8 cellular contexts compared by ENCODE assay signal in the genomic region with DNA sequence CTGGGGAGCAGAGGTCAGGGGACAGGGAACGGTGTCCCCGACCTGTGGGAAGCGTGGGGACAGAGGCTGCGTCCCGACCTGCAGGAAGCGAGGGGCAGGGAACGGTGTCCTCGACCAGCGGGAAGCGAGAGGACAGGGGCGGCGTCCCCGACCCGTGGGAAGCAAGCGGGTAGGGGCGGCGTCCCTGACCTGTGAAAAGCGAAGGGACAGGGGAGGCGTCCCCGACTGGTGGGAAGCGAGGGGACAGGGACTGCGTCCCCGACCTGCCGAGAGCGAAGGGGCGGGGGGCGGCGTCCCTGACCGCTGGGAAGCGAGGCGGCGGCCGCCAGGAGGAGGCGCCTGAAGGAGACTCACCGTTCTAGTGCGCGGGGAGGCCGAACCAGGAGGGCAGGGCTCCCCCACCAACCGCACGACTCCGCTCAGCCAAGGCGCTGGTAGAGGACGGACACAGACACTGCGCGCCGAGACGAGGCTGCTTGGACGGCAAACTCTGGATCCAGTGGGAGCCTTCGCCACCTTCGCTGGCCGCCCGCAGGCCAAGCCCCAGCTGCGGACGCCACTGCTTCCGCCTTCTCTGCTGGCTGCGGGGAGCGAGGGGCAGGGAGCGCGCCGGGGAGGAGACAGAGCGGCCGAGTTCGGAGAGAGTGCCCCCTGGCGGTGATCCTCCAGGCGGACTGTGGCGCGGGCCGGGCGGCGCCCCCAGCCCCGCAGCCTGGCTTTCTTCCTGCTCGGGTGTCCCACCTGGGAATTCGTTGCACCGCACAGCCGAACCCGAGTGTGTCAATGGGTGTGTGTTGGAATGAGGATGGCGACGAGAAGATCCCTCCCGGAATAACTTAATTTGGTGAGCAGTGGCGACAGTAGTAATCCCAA. TPM values are rescaled to one million over a fixed set of nuclear protein-coding genes. Genes with fewer than 3 reads are reported as not detected.
DNase-seq lines count a peak whose midpoint lies in the region; ATAC-seq lines count a peak whose summit lies in the region.

A gene with protein sequence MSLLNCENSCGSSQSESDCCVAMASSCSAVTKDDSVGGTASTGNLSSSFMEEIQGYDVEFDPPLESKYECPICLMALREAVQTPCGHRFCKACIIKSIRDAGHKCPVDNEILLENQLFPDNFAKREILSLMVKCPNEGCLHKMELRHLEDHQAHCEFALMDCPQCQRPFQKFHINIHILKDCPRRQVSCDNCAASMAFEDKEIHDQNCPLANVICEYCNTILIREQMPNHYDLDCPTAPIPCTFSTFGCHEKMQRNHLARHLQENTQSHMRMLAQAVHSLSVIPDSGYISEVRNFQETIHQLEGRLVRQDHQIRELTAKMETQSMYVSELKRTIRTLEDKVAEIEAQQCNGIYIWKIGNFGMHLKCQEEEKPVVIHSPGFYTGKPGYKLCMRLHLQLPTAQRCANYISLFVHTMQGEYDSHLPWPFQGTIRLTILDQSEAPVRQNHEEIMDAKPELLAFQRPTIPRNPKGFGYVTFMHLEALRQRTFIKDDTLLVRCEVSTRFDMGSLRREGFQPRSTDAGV (minus strand): TSS at position 579 of the 873 bp plus-strand sequence. CDS start 8,757 bp downstream, outside the sequence.

- peak within 1 kb of the TSS; percentile 84 for H3K27ac ChIP-seq in HUES48 (ENCODE audit: low read depth, low read length)
- peak within 1 kb of the TSS; percentile 76 for H3K27ac ChIP-seq in muscle layer of colon (ENCODE audit: low read depth, low read length)

- H3K4me1 ChIP-seq in HUES48 (ENCODE audit: control insufficient read depth, insufficient read depth, low read length) (no peaks in the 10 kb centered on the region), muscle layer of colon (ENCODE audit: insufficient read depth, low read length) (peaks cover 10% of the 10 kb centered on the region)

- H3K36me3 ChIP-seq in HUES48 (ENCODE audit: control insufficient read depth, insufficient read depth, low read length) = no peaks in the 10 kb centered on the region
- H3K36me3 ChIP-seq in muscle layer of colon (ENCODE audit: insufficient read depth, low read length) = peaks cover 3% of the 10 kb centered on the region

- ATAC-seq in GM21423 (IDR thresholded peaks at IDR 0.05; ENCODE audit: unreplicated experiment) (peak; percentile 97), esophagus mucosa (peak; percentile 97)

- H3K9ac ChIP-seq in HUES48 (ENCODE audit: low read depth, low read length) = peak within 1 kb of the TSS; percentile 93
- peak within 1 kb of the TSS; percentile 82 for H3K9ac ChIP-seq in muscle layer of colon (ENCODE audit: low read length)

- peak; percentile 91 for DNase-seq in DMS114 treated with DMSO at 0.1 percent for 48 hours (lab: John Stamatoyannopoulos, UW; ENCODE audit: unreplicated experiment)
- DNase-seq in OCI-M2 (lab: John Stamatoyannopoulos, UW; ENCODE audit: unreplicated experiment) = peak; percentile 57
- DNase-seq in activated T-cell treated with anti-CD3 and anti-CD28 coated beads, Interleukin-2, amount 50 U/mL, for 1 hour = peak; percentile 91
- peak; percentile 88 for DNase-seq in stimulated activated CD8-positive, alpha-beta memory T cell treated with anti-CD3 and anti-CD28 coated beads, Interleukin-7, amount 100 ng/mL, for 24 hours (ENCODE audit: low read depth)

- peak within 1 kb of the TSS; percentile 97 for H3K4me3 ChIP-seq in HUES48 (ENCODE audit: low read depth, low read length)
- peak within 1 kb of the TSS; percentile 78 to 92 for H3K4me3 ChIP-seq in muscle layer of colon (ENCODE audit: low read depth in 1 of 2, low read length in 2 of 2)

- H3K27me3 ChIP-seq in HUES48 (ENCODE audit: control insufficient read depth, insufficient read depth, low read length) (no peaks in the 10 kb centered on the region), muscle layer of colon (ENCODE audit: control insufficient read depth in 1 of 2, insufficient read depth in 2 of 2, low read length in 2 of 2) (no peaks in the 10 kb centered on the region)

- H3K9me3 ChIP-seq in HUES48 (ENCODE audit: control insufficient read depth, insufficient read depth, low read length) (no peaks in the 10 kb centered on the region), muscle layer of colon (ENCODE audit: low read length) (no peaks in the 10 kb centered on the region)

RNA-seq across cellular contexts. Expression of the gene that starts here (rescaled TPM):
- total RNA-seq in esophagus mucosa = 7.9 TPM

Comparison
In these comparisons a context has a peak if more than half of its experiments do, and no peak if none do; other contexts are left out.
1. Peak in every context shown above with its lines: DNase-seq, ATAC-seq, H3K4me3 ChIP-seq and H3K27ac ChIP-seq.